13 cellular contexts compared by ENCODE assay signal in the genomic region with DNA sequence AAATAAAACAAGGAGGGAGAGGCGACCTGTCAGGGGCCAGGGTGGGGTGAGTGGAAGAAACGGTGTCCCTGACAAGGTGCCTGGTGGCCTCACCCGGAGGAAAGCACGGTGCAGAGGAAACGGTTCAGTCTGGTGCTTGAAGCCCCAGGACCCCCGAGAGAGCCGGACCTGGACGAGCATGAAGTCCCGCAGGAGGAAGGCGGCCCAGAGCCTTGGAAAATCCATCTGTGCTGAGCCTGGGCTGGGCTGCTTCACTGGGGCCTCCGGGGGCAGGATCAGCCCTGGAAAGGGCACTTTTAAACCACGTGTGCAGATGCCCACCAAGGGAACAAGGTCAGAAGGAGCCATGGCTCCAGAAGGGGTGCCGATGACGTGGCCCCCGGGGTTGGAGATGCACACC.
DNase-seq lines count a peak whose midpoint lies in the region; ATAC-seq and TF ChIP-seq lines count a peak whose summit lies in the region.
"Had no signal": no experiment of that assay in that cellular context is flagged by ENCODE, and none has a peak within 500 bp of the region (broad histone marks: within the 10 kb centered on the region; RNA-seq: fewer than 3 reads in every experiment).

No MANE protein-coding gene starts in this region.

- H3K4me2 ChIP-seq in fibroblast of lung (ENCODE audit: extremely low read depth, insufficient read depth, low read length) (peak overlapping the region; percentile 62), neuronal stem cell (ENCODE audit: insufficient read depth, low read length, poor library complexity, severe bottlenecking) (no peak overlapping the region)

- H3K9ac ChIP-seq in fibroblast of lung (ENCODE audit: insufficient read depth, low read length) = no peak overlapping the region
- no peak overlapping the region for H3K9ac ChIP-seq in neuronal stem cell (ENCODE audit: low read depth, low read length, poor library complexity)

- no peaks in the 10 kb centered on the region for H3K79me2 ChIP-seq in fibroblast of lung (ENCODE audit: control insufficient read depth, insufficient read depth, low read length)

- TF ChIP-seq POLR2A in vagina (IDR thresholded peaks at IDR 0.05) = no peak

- no peak overlapping the region for H4K91ac ChIP-seq in neuronal stem cell (ENCODE audit: low read depth, low read length, poor library complexity)

- H2AFZ ChIP-seq in fibroblast of lung (ENCODE audit: low read length) (peak overlapping the region; percentile 90), neuronal stem cell (ENCODE audit: low read length) (peak overlapping the region; percentile 91)

- peak overlapping the region in 9 of 10 donors; percentile 46 to 74 (median 61) for H3K4me3 ChIP-seq in heart right ventricle
- H3K4me3 ChIP-seq in fibroblast of lung (replicated peaks in 1 of 4; ENCODE audit: control extremely low read depth in 1 of 4, insufficient read depth in 1 of 4, low read depth in 3 of 4, low read length in 4 of 4) = peak overlapping the region in 2 of 4 experiments; percentile 58 to 63
- no peak overlapping the region for H3K4me3 ChIP-seq in neuronal stem cell (ENCODE audit: low read length in 2 of 2)
- H3K4me3 ChIP-seq in vagina = peak overlapping the region; percentile 46 to 53

- H3K4me1 ChIP-seq in heart right ventricle (peaks cover 0 to 15% (median 5%) of the 10 kb centered on the region in 9 donors), fibroblast of lung (ENCODE audit: control insufficient read depth, extremely low read depth, insufficient read depth, low read length) (no peaks in the 10 kb centered on the region), neuronal stem cell (ENCODE audit: control insufficient read depth in 2 of 2, insufficient read depth in 1 of 2, low read depth in 1 of 2, low read length in 2 of 2) (no peaks in the 10 kb centered on the region), vagina (no peaks in the 10 kb centered on the region)

- H3K14ac ChIP-seq in neuronal stem cell (ENCODE audit: low read length) = no peak overlapping the region

- H3K9me3 ChIP-seq in heart right ventricle = no peaks in the 10 kb centered on the region
- no peaks in the 10 kb centered on the region for H3K9me3 ChIP-seq in fibroblast of lung (ENCODE audit: control insufficient read depth, insufficient read depth, low read depth, low read length)
- H3K9me3 ChIP-seq in neuronal stem cell (replicated peaks in 1 of 2; ENCODE audit: control insufficient read depth in 2 of 2, insufficient read depth in 1 of 2, low read depth in 1 of 2, low read length in 2 of 2) = no peaks in the 10 kb centered on the region
- no peaks in the 10 kb centered on the region for H3K9me3 ChIP-seq in vagina

- H2AK5ac ChIP-seq in neuronal stem cell (ENCODE audit: low read depth, low read length) = peak overlapping the region; percentile 33

- no peak overlapping the region for H3K18ac ChIP-seq in neuronal stem cell (ENCODE audit: low read length)

- no peak for DNase-seq in heart right ventricle
- DNase-seq in left ventricle myocardium superior = no peak
- no peak for DNase-seq in fibroblast of lung (ENCODE audit: low read depth in 2 of 2)
- DNase-seq in neuronal stem cell (ENCODE audit: low spot score) = no peak
- DNase-seq in vagina (ENCODE audit: extremely low spot score in 2 of 2) = no peak
- no peak for DNase-seq in amygdala (lab: John Stamatoyannopoulos, UW)
- DNase-seq in retina = no peak
- DNase-seq in NCI-H2227 treated with DMSO at 0.1 percent for 48 hours (lab: John Stamatoyannopoulos, UW) = no peak
- DNase-seq: naive thymus-derived CD8-positive, alpha-beta T cell; NCI-H2171 treated with DMSO at 0.1 percent for 48 hours; PC-3; stimulated activated naive CD8-positive, alpha-beta T cell treated with anti-CD3 and anti-CD28 coated beads, Interleukin-15, Interleukin-2, amounts not matched to agents 100 U/mL and 50 U/mL, for 24 hours had no signal

- peak overlapping the region; percentile 25 for H3K23ac ChIP-seq in neuronal stem cell (ENCODE audit: low read depth, low read length, poor library complexity)

- peak overlapping the region; percentile 52 for H4K8ac ChIP-seq in neuronal stem cell (ENCODE audit: low read depth, low read length)

- H4K20me1 ChIP-seq in fibroblast of lung (ENCODE audit: control insufficient read depth, extremely low read depth, insufficient read depth, low read length) = no peaks in the 10 kb centered on the region

- WGBS in heart right ventricle, 2 donors = 74 to 82% methylated on average over 15 of the region's 15 CpGs
- no CpG with 5 or more reads among the region's 15 CpGs for WGBS in neuronal stem cell (ENCODE audit: extremely low coverage in 2 of 2, insufficient read length in 2 of 2, insufficient replicate concordance in 1 of 2), 2 donors

- H3K27me3 ChIP-seq in heart right ventricle = peaks cover 2 to 26% (median 10%) of the 10 kb centered on the region in 7 donors
- no peaks in the 10 kb centered on the region for H3K27me3 ChIP-seq in fibroblast of lung (ENCODE audit: control insufficient read depth, insufficient read depth, low read length)
- H3K27me3 ChIP-seq in neuronal stem cell (ENCODE audit: control insufficient read depth in 3 of 3, insufficient read depth in 3 of 3, low read depth in 1 of 3, low read length in 3 of 3) = no peaks in the 10 kb centered on the region
- H3K27me3 ChIP-seq in vagina = no peaks in the 10 kb centered on the region

- peak overlapping the region in 6 of 10 donors; percentile 71 to 84 (median 78) for H3K27ac ChIP-seq in heart right ventricle
- H3K27ac ChIP-seq in fibroblast of lung (ENCODE audit: insufficient read depth, low read length) = no peak overlapping the region
- no peak overlapping the region for H3K27ac ChIP-seq in neuronal stem cell (replicated peaks; ENCODE audit: low read length)
- H3K27ac ChIP-seq in vagina = no peak overlapping the region

- H3K4ac ChIP-seq in neuronal stem cell (ENCODE audit: low read length) = no peak overlapping the region

- H3K79me1 ChIP-seq in neuronal stem cell (ENCODE audit: low read depth, low read length) = no peaks in the 10 kb centered on the region

- TF ChIP-seq CTCF in heart right ventricle (IDR thresholded peaks at IDR 0.05) (no peak), fibroblast of lung (conservative IDR thresholded peaks at IDR 0.05 in 1 of 2, IDR thresholded peaks at IDR 0.05 in 1 of 2; ENCODE audit: low read depth in 1 of 2, low read length in 2 of 2) (no peak), vagina (IDR thresholded peaks at IDR 0.05) (no peak)

- H2BK12ac ChIP-seq in neuronal stem cell (ENCODE audit: low read length) = no peak overlapping the region

- H2BK15ac ChIP-seq in neuronal stem cell (ENCODE audit: low read length) = peak overlapping the region; percentile 2

- ATAC-seq in heart right ventricle (peak in 1 of 8 donors; percentile 6), left ventricle myocardium superior (no peak)
- ATAC-seq: HCT116; naive thymus-derived CD8-positive, alpha-beta T cell; PC-3 had no signal

- H2BK5ac ChIP-seq in neuronal stem cell (ENCODE audit: low read length) = peak overlapping the region; percentile 42

- H3K36me3 ChIP-seq in heart right ventricle = no peaks in the 10 kb centered on the region
- no peaks in the 10 kb centered on the region for H3K36me3 ChIP-seq in fibroblast of lung (ENCODE audit: control insufficient read depth, insufficient read depth, low read length)
- no peaks in the 10 kb centered on the region for H3K36me3 ChIP-seq in neuronal stem cell (replicated peaks in 1 of 2; ENCODE audit: control insufficient read depth in 2 of 2, insufficient read depth in 2 of 2, low read length in 2 of 2)
- H3K36me3 ChIP-seq in vagina = no peaks in the 10 kb centered on the region

- intact Hi-C loops in heart right ventricle (cut with DNase I) = loop anchor here in 2 of 10 donors (5.0 to 10.0 kb wide), 2 partner anchors 1143 to 1200 kb away; no protein-coding TSS in a partner anchor
- intact Hi-C loops in left ventricle myocardium superior (cut with micrococcal nuclease) = no loop called here
- intact Hi-C loops in vagina (cut with DNase I) = no loop called here

- H2BK120ac ChIP-seq in neuronal stem cell (ENCODE audit: low read depth, low read length) = no peak overlapping the region

Comparison
In these comparisons a context has a peak if more than half of its experiments do, and no peak if none do; other contexts are left out.
1. H3K27ac ChIP-seq: peak in heart right ventricle (6 of 10); none in fibroblast of lung (single experiment), neuronal stem cell (single experiment) and vagina (single experiment).
2. H3K4me3 ChIP-seq: peak in heart right ventricle (9 of 10) and vagina (2 of 2); none in neuronal stem cell (0 of 2).